ENCODE assay signal across 2 cellular contexts in the genomic region with DNA sequence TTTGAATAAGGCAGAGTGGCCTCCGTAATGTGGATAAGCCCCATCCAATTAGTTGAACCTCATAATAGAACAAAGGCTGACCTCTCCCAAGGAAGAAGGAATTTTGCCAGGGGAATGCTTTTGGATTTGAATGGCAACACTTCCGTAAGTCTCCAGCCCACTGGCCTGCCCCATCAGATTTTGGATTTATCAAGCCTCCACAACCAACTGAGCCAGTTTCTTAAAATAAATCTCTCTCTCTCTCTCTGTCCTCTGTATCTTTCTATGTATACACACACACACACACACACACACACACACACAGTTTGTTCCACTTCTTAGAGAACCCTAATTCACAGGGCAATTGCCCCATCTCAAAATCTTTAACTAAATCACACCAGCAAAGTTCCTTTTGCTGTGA.
TF ChIP-seq lines count a peak whose summit lies in the region.

No MANE protein-coding gene starts in this region.

TF ChIP-seq in A549, 52 proteins besides CTCF, POLR2A, EP300 and RAD21:
- TF ChIP-seq, protein P1, sequence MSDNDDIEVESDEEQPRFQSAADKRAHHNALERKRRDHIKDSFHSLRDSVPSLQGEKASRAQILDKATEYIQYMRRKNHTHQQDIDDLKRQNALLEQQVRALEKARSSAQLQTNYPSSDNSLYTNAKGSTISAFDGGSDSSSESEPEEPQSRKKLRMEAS (IDR thresholded peaks at IDR 0.05), result no peak
- TF ChIP-seq ZSCAN20 (CRISPR knock-in tag; IDR thresholded peaks at IDR 0.05) (no peak), EHMT2 (IDR thresholded peaks at IDR 0.05; ENCODE audit: low read depth) (no peak), TFCP2L1 (CRISPR knock-in tag; IDR thresholded peaks at IDR 0.05) (no peak), KDM1A (IDR thresholded peaks at IDR 0.05; ENCODE audit: low read depth) (no peak), HOXA7 (CRISPR knock-in tag; IDR thresholded peaks at IDR 0.05) (no peak), ZNF302 (CRISPR knock-in tag; IDR thresholded peaks at IDR 0.05) (no peak), KDM5A (IDR thresholded peaks at IDR 0.05) (no peak), JUN (IDR thresholded peaks at IDR 0.05) (no peak), GATA3 (IDR thresholded peaks at IDR 0.05; ENCODE audit: borderline replicate concordance) (no peak), ESRRA (IDR thresholded peaks at IDR 0.05; ENCODE audit: borderline replicate concordance, low read length) (no peak), ZFP36 (IDR thresholded peaks at IDR 0.05; ENCODE audit: borderline replicate concordance, partially characterized antibody) (no peak)

TF ChIP-seq in IMR-90, 13 proteins besides CTCF, POLR2A, EP300 and RAD21:
- TF ChIP-seq CEBPB (IDR thresholded peaks at IDR 0.05; ENCODE audit: low read depth, low read length) (no peak), MXI1 (IDR thresholded peaks at IDR 0.05; ENCODE audit: borderline replicate concordance, low read depth, low read length) (no peak), FOS (IDR thresholded peaks at IDR 0.05; ENCODE audit: low read depth, low read length) (no peak), RFX5 (IDR thresholded peaks at IDR 0.05; ENCODE audit: low read depth, low read length) (no peak), RCOR1 (IDR thresholded peaks at IDR 0.05; ENCODE audit: insufficient replicate concordance, low read length) (no peak), MAZ (IDR thresholded peaks at IDR 0.05; ENCODE audit: borderline replicate concordance, low read depth, low read length) (no peak), MAFK (IDR thresholded peaks at IDR 0.05; ENCODE audit: low read depth, low read length) (no peak), BHLHE40 (IDR thresholded peaks at IDR 0.05; ENCODE audit: low read depth, low read length) (no peak), SMC3 (IDR thresholded peaks at IDR 0.05; ENCODE audit: low read depth, low read length) (no peak)
- TF ChIP-seq, protein P2, sequence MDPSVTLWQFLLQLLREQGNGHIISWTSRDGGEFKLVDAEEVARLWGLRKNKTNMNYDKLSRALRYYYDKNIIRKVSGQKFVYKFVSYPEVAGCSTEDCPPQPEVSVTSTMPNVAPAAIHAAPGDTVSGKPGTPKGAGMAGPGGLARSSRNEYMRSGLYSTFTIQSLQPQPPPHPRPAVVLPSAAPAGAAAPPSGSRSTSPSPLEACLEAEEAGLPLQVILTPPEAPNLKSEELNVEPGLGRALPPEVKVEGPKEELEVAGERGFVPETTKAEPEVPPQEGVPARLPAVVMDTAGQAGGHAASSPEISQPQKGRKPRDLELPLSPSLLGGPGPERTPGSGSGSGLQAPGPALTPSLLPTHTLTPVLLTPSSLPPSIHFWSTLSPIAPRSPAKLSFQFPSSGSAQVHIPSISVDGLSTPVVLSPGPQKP (IDR thresholded peaks at IDR 0.05; ENCODE audit: borderline replicate concordance, low read depth, low read length), result no peak
- TF ChIP-seq, protein P3, sequence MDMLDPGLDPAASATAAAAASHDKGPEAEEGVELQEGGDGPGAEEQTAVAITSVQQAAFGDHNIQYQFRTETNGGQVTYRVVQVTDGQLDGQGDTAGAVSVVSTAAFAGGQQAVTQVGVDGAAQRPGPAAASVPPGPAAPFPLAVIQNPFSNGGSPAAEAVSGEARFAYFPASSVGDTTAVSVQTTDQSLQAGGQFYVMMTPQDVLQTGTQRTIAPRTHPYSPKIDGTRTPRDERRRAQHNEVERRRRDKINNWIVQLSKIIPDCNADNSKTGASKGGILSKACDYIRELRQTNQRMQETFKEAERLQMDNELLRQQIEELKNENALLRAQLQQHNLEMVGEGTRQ (IDR thresholded peaks at IDR 0.05; ENCODE audit: low read depth, low read length), result no peak
